Comparison of ENCODE assay signal across 21 cellular contexts in genomic region chr7:86058649-86059048, GRCh38.
DNase-seq lines count a peak whose midpoint lies in the region; ATAC-seq, FAIRE-seq and TF ChIP-seq lines count a peak whose summit lies in the region.
"Had no signal": no experiment of that assay in that cellular context is flagged by ENCODE, and none has a peak within 500 bp of the region (broad histone marks: within the 10 kb centered on the region; RNA-seq: fewer than 3 reads in every experiment).

No MANE protein-coding gene starts in this region.

- H3K4me3 ChIP-seq in kidney (ENCODE audit: low read length in 2 of 2) (no peak overlapping the region), upper lobe of right lung (no peak overlapping the region)
- H3K4me3 ChIP-seq: A549 had no signal

- TF ChIP-seq POLR2A in erythroblast (IDR thresholded peaks at IDR 0.05; ENCODE audit: low read length), result no peak

- ATAC-seq in upper lobe of right lung, result peak; percentile 37
- no peak for ATAC-seq in GM19351 (IDR thresholded peaks at IDR 0.05; ENCODE audit: unreplicated experiment)
- ATAC-seq: A549, HCT116, HepG2 had no signal

- H3K36me3 ChIP-seq in kidney (ENCODE audit: control insufficient read depth in 1 of 2, insufficient read depth in 2 of 2, low read length in 2 of 2), result no peaks in the 10 kb centered on the region
- no peaks in the 10 kb centered on the region for H3K36me3 ChIP-seq in upper lobe of right lung

- peak; percentile 63 for DNase-seq in DMS53 (lab: John Stamatoyannopoulos, UW)
- DNase-seq in DMS53 treated with DMSO at 0.1 percent for 48 hours (lab: John Stamatoyannopoulos, UW; ENCODE audit: unreplicated experiment), result no peak
- peak; percentile 37 for DNase-seq in kidney
- no peak for DNase-seq in upper lobe of right lung
- DNase-seq in central memory CD4-positive, alpha-beta T cell, result no peak
- no peak for DNase-seq in erythroblast (lab: John Stamatoyannopoulos, UW)
- DNase-seq: AML-193; CD4-positive, alpha-beta memory T cell; GOT3; H7; HFFc6; KBM-7 had no signal

- no peaks in the 10 kb centered on the region for H3K27me3 ChIP-seq in upper lobe of right lung

- H3K27ac ChIP-seq in kidney (ENCODE audit: low read depth in 2 of 2, low read length in 2 of 2) (no peak overlapping the region), upper lobe of right lung (no peak overlapping the region)
- H3K27ac ChIP-seq: 22Rv1, A549, C4-2B had no signal

- intact Hi-C loops in kidney (cut with DNase I), result no loop called here
- intact Hi-C loops in upper lobe of right lung (cut with DNase I), result no loop called here

- TF ChIP-seq CTCF in kidney (IDR thresholded peaks at IDR 0.05; ENCODE audit: borderline replicate concordance, extremely low read depth, insufficient read depth) (no peak), upper lobe of right lung (IDR thresholded peaks at IDR 0.05) (no peak)

- H3K9ac ChIP-seq in kidney (ENCODE audit: low read length in 2 of 2), result no peak overlapping the region

- FAIRE-seq in kidney (lab: Jason Lieb, UNC), result no peak
- FAIRE-seq: A549, G401.6, GM12891, GM19239, HepG2 had no signal

- H3K4me1 ChIP-seq in kidney (ENCODE audit: control insufficient read depth in 1 of 2, insufficient read depth in 1 of 2, low read depth in 1 of 2, low read length in 2 of 2) (no peaks in the 10 kb centered on the region), upper lobe of right lung (no peaks in the 10 kb centered on the region)
- H3K4me1 ChIP-seq: A549 had no signal

- H3K9me3 ChIP-seq in kidney (ENCODE audit: control insufficient read depth in 1 of 2, low read length in 2 of 2) (peaks cover 0 to 5% of the 10 kb centered on the region in 2 donors), upper lobe of right lung (no peaks in the 10 kb centered on the region)
- H3K9me3 ChIP-seq: A549 had no signal

Comparison
In these comparisons a context has a peak if more than half of its experiments do, and no peak if none do; other contexts are left out.
1. DNase-seq: peak in DMS53 (single experiment) and kidney (single experiment); none in DMS53 treated with DMSO at 0.1 percent for 48 hours (single experiment), upper lobe of right lung (single experiment), central memory CD4-positive, alpha-beta T cell (single experiment) and erythroblast (0 of 2).